In the genomic region with DNA sequence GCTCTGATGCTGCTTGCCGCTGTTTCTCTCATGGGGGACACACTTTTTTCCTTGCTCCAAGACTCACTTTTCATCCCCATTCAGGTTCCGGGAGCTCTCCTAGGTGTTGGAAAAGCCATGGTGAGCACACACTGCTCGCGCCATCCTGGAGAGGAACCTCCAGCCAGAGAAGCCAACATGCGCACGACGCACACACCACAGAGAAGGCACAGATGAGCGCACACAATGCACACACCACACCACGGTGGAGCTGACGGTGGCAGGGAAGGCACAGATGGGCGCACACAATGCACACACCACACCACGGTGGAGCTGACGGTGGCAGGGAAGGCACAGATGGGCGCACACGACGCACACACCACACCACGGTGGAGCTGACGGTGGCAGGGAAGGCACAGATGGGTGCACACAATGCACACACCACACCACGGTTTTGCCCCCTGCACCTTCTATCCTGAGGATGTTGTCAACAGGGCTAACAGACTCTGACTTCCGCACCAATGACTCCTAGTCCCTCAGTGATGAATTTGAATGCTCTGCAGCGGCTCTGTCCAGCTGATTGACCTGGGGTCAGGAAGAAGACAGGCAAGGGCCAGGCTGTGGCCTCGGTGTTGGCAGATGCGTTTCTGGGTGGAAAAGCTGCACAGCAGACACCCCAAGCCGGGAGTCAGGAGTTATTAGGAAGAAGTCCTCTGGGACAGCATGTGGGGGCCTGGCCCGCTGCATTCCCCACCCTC, we compare ENCODE assay signal across 17 cellular contexts.
DNase-seq lines count a peak whose midpoint lies in the region; ATAC-seq, FAIRE-seq and TF ChIP-seq lines count a peak whose summit lies in the region.
"Had no signal": no experiment of that assay in that cellular context is flagged by ENCODE, and none has a peak within 500 bp of the region (broad histone marks: within the 10 kb centered on the region; RNA-seq: fewer than 3 reads in every experiment).

No MANE protein-coding gene starts in this region.

- H4K20me1 ChIP-seq in astrocyte (ENCODE audit: insufficient read depth, low read length) = no peaks in the 10 kb centered on the region

- H3K27ac ChIP-seq in astrocyte (ENCODE audit: low read depth, low read length) (no peak overlapping the region), lower lobe of right lung (peak overlapping the region; percentile 11)
- no peak overlapping the region for H3K27ac ChIP-seq in CD4-positive, alpha-beta T cell (ENCODE audit: low read depth, low read length)
- H3K27ac ChIP-seq: SJSA1 had no signal

- FAIRE-seq in astrocyte (lab: Jason Lieb, UNC) = no peak

- peaks cover 38% of the 10 kb centered on the region for H3K27me3 Mint-ChIP-seq in astrocyte (ENCODE audit: low read depth, unreplicated experiment)
- no peaks in the 10 kb centered on the region for H3K27me3 Mint-ChIP-seq in CD4-positive, alpha-beta T cell

- H3K4me1 Mint-ChIP-seq in astrocyte (ENCODE audit: low read depth, unreplicated experiment) = peaks cover 13% of the 10 kb centered on the region
- no peaks in the 10 kb centered on the region for H3K4me1 Mint-ChIP-seq in CD4-positive, alpha-beta T cell (ENCODE audit: low read depth)

- H3K27me3 ChIP-seq in astrocyte (ENCODE audit: insufficient read depth, low read length) (no peaks in the 10 kb centered on the region), lower lobe of right lung (ENCODE audit: low read depth) (no peaks in the 10 kb centered on the region)
- H3K27me3 ChIP-seq in CD4-positive, alpha-beta T cell (ENCODE audit: control insufficient read depth, insufficient read depth, low read length) = no peaks in the 10 kb centered on the region
- H3K27me3 ChIP-seq: SJSA1 had no signal

- POLR2A ChIA-PET in CD4-positive, alpha-beta T cell (lab: Charles Lee) = no interaction called here

- DNase-seq in Caki2 (ENCODE audit: low read depth) (peak; percentile 68), astrocyte (ENCODE audit: low read depth) (no peak), lower lobe of right lung (no peak), retina (peak; percentile 34), dedifferentiated amniotic fluid mesenchymal stem cell (ENCODE audit: extremely low spot score) (no peak)
- DNase-seq in activated CD8-positive, alpha-beta memory T cell treated with anti-CD3 and anti-CD28 coated beads for 24 hours = no peak
- no peak for DNase-seq in CD4-positive, alpha-beta T cell
- DNase-seq: DMS153, EL, H7, IMR-90, NCI-H1417 treated with DMSO at 0.1 percent for 48 hours, NCI-H345, NCI-H526 treated with DMSO at 0.1 percent for 48 hours, OCI-M1, RPMI8226 had no signal

- H3K9me3 ChIP-seq in astrocyte (ENCODE audit: insufficient read depth, low read depth, low read length) = no peaks in the 10 kb centered on the region
- H3K9me3 ChIP-seq in lower lobe of right lung = no peaks in the 10 kb centered on the region
- no peaks in the 10 kb centered on the region for H3K9me3 ChIP-seq in CD4-positive, alpha-beta T cell (ENCODE audit: control insufficient read depth, low read length)

- in situ Hi-C loops in Caki2 (cut with HindIII; ENCODE audit: low pct_unique_long_range_greater_than_20kb, low sequenced_read_pairs) = no loop called here

- intact Hi-C loops in lower lobe of right lung (cut with DNase I) = no loop called here
- intact Hi-C loops in CD4-positive, alpha-beta T cell (cut with DNase I, micrococcal nuclease) = no loop called here

- no peak overlapping the region for H3K4me3 ChIP-seq in astrocyte (ENCODE audit: insufficient read depth, low read depth, low read length)
- H3K4me3 ChIP-seq in lower lobe of right lung = no peak overlapping the region
- H3K4me3 ChIP-seq: SJSA1 had no signal

- peak overlapping the region; percentile 64 for H3K27ac Mint-ChIP-seq in astrocyte (ENCODE audit: unreplicated experiment)
- H3K27ac Mint-ChIP-seq in CD4-positive, alpha-beta T cell = no peak overlapping the region

- no peaks in the 10 kb centered on the region for H3K9me3 Mint-ChIP-seq in astrocyte (ENCODE audit: unreplicated experiment)
- H3K9me3 Mint-ChIP-seq in CD4-positive, alpha-beta T cell = no peaks in the 10 kb centered on the region

- H3K36me3 ChIP-seq in astrocyte (ENCODE audit: insufficient read depth, low read length) (no peaks in the 10 kb centered on the region), lower lobe of right lung (no peaks in the 10 kb centered on the region)
- H3K36me3 ChIP-seq: SJSA1 had no signal

- H3K36me3 Mint-ChIP-seq in astrocyte (ENCODE audit: low read depth, unreplicated experiment) = no peaks in the 10 kb centered on the region
- no peaks in the 10 kb centered on the region for H3K36me3 Mint-ChIP-seq in CD4-positive, alpha-beta T cell (ENCODE audit: low read depth)

- CTCF ChIA-PET in CD4-positive, alpha-beta T cell (lab: Charles Lee) = no interaction called here

- H3K4me2 ChIP-seq in astrocyte (ENCODE audit: low read length) = no peak overlapping the region

- ATAC-seq in lower lobe of right lung = peak in 1 of 2 donors; percentile 20
- no peak for ATAC-seq in CD4-positive, alpha-beta T cell (ENCODE audit: poor library complexity)

- TF ChIP-seq CTCF in astrocyte (IDR thresholded peaks at IDR 0.05; ENCODE audit: insufficient read depth, low read depth, low read length) (no peak), lower lobe of right lung (IDR thresholded peaks at IDR 0.05) (no peak)
- no peak for TF ChIP-seq CTCF in CD4-positive, alpha-beta T cell (IDR thresholded peaks at IDR 0.05)

- H3K4me3 Mint-ChIP-seq in astrocyte (ENCODE audit: unreplicated experiment) = no peak overlapping the region
- H3K4me3 Mint-ChIP-seq in CD4-positive, alpha-beta T cell = no peak overlapping the region

- H3K9ac ChIP-seq in astrocyte (ENCODE audit: low read length) = no peak overlapping the region

- no peak overlapping the region for H2AFZ ChIP-seq in astrocyte (ENCODE audit: low read depth, low read length)

- H3K4me1 ChIP-seq in astrocyte (ENCODE audit: insufficient read depth, low read length) (peaks cover 4% of the 10 kb centered on the region), lower lobe of right lung (peaks cover 33% of the 10 kb centered on the region)
- H3K4me1 ChIP-seq: SJSA1 had no signal

- H3K79me2 ChIP-seq in astrocyte (ENCODE audit: insufficient read depth, low read length) = no peaks in the 10 kb centered on the region

Comparison
In these comparisons a context has a peak if more than half of its experiments do, and no peak if none do; other contexts are left out.
1. DNase-seq: peak in Caki2 (single experiment) and retina (single experiment); none in astrocyte (single experiment), lower lobe of right lung (single experiment), activated CD8-positive, alpha-beta memory T cell treated with anti-CD3 and anti-CD28 coated beads for 24 hours (single experiment), CD4-positive, alpha-beta T cell (0 of 10) and dedifferentiated amniotic fluid mesenchymal stem cell (single experiment).